In the genomic region with DNA sequence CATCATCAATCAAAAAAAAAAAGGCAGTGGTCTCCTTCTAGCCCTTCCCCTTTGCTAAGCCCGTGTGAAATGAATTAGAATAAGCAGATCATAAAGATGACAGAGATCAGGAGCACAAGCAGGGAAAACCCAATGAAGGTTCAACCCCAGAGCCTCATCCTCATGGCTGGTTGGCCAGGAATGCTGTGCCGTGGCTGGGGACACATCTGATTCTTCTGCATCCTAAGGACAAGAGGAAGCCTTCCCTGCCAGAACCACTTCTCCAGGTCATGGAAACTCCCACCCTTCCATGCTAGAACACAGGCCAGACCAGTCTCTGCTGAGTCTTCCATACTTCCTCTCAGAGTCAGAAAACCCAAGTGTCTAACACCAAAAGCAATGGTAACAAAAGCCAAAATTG, we compare ENCODE assay signal across 24 cellular contexts.
"Had no signal": no experiment of that assay in that cellular context is flagged by ENCODE, and none has a peak within 500 bp of the region (broad histone marks: within the 10 kb centered on the region; RNA-seq: fewer than 3 reads in every experiment).

No MANE protein-coding gene starts in this region.

- H3K27ac ChIP-seq: coronary artery, dorsolateral prefrontal cortex, epithelial cell of prostate, esophagus squamous epithelium, gastrocnemius medialis, heart left ventricle, hepatocyte, left lung, lower lobe of right lung had no signal

- H3K4me1 Mint-ChIP-seq: immature natural killer cell, mesothelial cell of epicardium, naive B cell had no signal

- DNase-seq: dermis blood vessel endothelial cell; dorsolateral prefrontal cortex; effector CD4-positive, alpha-beta T cell; effector memory CD4-positive, alpha-beta T cell; erythroblast; esophagus squamous epithelium; foreskin fibroblast; foreskin melanocyte; gastrocnemius medialis; heart left ventricle; hypothalamus; immature natural killer cell; left cardiac atrium; left lung; left ventricle myocardium superior; lower lobe of right lung; mesenchymal stem cell; mucosa of descending colon; naive B cell had no signal

- ATAC-seq: esophagus mucosa, gastrocnemius medialis, heart left ventricle, left cardiac atrium, left lung, left ventricle myocardium superior, lower lobe of right lung, mucosa of descending colon had no signal

- H3K4me3 Mint-ChIP-seq: immature natural killer cell, mesothelial cell of epicardium, naive B cell had no signal

- H3K9me3 ChIP-seq: gastrocnemius medialis, lower lobe of right lung, mucosa of descending colon had no signal

- H3K36me3 ChIP-seq: esophagus squamous epithelium, gastrocnemius medialis, heart left ventricle, left lung, lower lobe of right lung had no signal

- H3K4me1 ChIP-seq: esophagus squamous epithelium, gastrocnemius medialis, heart left ventricle, left lung, lower lobe of right lung had no signal

- H3K27ac Mint-ChIP-seq: immature natural killer cell, mesothelial cell of epicardium, naive B cell had no signal

- H3K27me3 ChIP-seq: dorsolateral prefrontal cortex, esophagus squamous epithelium, gastrocnemius medialis, heart left ventricle, hepatocyte, left lung had no signal

- H3K36me3 Mint-ChIP-seq: immature natural killer cell, mesothelial cell of epicardium, naive B cell had no signal

- H3K4me3 ChIP-seq: coronary artery, dorsolateral prefrontal cortex, esophagus squamous epithelium, gastrocnemius medialis, heart left ventricle, hepatocyte, left lung, lower lobe of right lung, mucosa of descending colon had no signal
